Comparison of ENCODE assay signal across 1 cellular context in the genomic region with DNA sequence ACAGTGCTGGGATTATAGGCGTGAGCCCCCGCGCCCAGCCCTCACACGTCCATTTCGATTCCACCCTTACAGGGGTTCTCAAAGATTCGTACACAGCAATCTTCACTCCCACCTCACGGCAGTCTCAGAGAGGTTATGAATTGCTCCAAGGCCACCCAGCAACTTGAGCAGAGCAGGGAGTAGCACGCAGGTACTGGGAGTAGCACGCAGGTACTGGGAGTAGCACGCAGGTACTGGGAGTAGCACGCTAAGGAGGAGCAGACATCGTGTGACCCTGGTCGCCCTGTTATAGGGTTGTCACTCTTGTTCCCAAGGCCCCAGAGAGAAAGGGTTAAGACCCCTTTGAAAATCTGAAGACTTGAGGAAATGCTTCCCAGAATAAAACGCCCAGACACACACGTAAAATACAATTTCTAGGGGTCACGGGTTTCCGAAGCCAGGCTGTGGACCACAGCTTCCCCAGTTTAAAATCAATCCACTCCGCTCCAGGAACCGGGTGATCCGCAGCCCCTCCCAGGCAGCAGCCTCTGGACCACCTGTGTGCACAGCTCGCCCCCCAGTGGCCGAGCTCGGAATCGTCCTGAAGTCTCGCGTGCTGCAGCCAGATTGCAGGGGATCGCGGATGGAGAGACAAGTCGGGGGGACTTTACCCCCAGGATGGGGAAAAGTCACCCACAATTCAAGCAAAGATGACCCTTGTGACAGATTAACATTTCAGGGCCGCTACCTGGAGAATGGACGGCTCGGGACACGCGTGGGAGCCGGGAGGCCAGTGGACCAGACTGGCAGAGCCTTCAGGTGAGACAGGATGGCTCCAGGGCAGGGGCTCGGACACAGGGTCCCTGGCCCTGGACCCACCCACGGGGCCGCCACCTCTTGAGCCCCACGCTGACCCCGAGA.
TF ChIP-seq lines count a peak whose summit lies in the region.

No MANE protein-coding gene starts in this region.

TF ChIP-seq in GM23338, 12 proteins besides CTCF, POLR2A, EP300 and RAD21 (continued from another document):
- no peak for TF ChIP-seq EZH2phosphoT487 (IDR thresholded peaks at IDR 0.05; ENCODE audit: unreplicated experiment)
- TF ChIP-seq, protein P1, sequence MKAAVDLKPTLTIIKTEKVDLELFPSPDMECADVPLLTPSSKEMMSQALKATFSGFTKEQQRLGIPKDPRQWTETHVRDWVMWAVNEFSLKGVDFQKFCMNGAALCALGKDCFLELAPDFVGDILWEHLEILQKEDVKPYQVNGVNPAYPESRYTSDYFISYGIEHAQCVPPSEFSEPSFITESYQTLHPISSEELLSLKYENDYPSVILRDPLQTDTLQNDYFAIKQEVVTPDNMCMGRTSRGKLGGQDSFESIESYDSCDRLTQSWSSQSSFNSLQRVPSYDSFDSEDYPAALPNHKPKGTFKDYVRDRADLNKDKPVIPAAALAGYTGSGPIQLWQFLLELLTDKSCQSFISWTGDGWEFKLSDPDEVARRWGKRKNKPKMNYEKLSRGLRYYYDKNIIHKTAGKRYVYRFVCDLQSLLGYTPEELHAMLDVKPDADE (IDR thresholded peaks at IDR 0.05), result no peak
- no peak for TF ChIP-seq STAT1 (IDR thresholded peaks at IDR 0.05; ENCODE audit: unreplicated experiment)
- TF ChIP-seq, protein P2, sequence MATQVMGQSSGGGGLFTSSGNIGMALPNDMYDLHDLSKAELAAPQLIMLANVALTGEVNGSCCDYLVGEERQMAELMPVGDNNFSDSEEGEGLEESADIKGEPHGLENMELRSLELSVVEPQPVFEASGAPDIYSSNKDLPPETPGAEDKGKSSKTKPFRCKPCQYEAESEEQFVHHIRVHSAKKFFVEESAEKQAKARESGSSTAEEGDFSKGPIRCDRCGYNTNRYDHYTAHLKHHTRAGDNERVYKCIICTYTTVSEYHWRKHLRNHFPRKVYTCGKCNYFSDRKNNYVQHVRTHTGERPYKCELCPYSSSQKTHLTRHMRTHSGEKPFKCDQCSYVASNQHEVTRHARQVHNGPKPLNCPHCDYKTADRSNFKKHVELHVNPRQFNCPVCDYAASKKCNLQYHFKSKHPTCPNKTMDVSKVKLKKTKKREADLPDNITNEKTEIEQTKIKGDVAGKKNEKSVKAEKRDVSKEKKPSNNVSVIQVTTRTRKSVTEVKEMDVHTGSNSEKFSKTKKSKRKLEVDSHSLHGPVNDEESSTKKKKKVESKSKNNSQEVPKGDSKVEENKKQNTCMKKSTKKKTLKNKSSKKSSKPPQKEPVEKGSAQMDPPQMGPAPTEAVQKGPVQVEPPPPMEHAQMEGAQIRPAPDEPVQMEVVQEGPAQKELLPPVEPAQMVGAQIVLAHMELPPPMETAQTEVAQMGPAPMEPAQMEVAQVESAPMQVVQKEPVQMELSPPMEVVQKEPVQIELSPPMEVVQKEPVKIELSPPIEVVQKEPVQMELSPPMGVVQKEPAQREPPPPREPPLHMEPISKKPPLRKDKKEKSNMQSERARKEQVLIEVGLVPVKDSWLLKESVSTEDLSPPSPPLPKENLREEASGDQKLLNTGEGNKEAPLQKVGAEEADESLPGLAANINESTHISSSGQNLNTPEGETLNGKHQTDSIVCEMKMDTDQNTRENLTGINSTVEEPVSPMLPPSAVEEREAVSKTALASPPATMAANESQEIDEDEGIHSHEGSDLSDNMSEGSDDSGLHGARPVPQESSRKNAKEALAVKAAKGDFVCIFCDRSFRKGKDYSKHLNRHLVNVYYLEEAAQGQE (IDR thresholded peaks at IDR 0.05; ENCODE audit: unreplicated experiment), result no peak
- TF ChIP-seq POLR2AphosphoS5 (IDR thresholded peaks at IDR 0.05; ENCODE audit: low read depth), result no peak
- TF ChIP-seq ZNF114 (CRISPR knock-in tag; IDR thresholded peaks at IDR 0.05), result no peak
- no peak for TF ChIP-seq ZNF331 (CRISPR knock-in tag; IDR thresholded peaks at IDR 0.05; ENCODE audit: low read depth)
TF ChIP-seq in GM23338: peak in this region for 0.
